ENCODE assay signal across 8 cellular contexts in the genomic region with DNA sequence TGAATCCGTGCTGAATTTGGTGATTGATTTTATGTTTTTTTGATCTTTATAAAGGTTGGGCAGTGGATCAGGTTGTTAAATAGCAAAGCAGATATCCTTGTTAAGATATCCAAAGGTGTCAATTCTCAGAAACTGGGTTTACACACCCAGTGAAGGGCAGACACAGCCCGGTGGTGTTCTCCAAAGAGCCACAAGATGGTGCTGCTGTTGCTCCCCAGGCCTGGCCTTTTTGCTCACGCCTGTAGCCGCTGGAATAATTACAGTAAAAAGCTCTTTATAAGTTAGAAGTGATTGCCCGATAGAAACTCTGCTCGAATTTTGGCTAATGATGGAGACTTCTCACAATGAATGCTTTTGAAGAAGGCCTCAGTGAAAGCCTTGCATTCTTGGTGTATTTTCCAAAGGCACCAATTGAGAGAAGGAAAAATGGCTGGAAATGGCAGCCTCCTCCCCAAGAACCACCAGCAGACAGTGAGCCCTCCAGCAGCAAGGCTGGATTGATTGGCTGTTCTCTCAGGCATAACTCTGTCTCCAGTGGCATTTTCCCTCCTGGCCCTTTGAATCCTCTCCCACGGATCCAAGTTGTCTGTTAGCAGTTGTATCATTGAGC.
DNase-seq lines count a peak whose midpoint lies in the region; ATAC-seq and TF ChIP-seq lines count a peak whose summit lies in the region.

No MANE protein-coding gene starts in this region.

- H3K4me3 Mint-ChIP-seq in endodermal cell: no peak overlapping the region

- WGBS in endodermal cell (ENCODE audit: insufficient coverage in 1 of 2, insufficient read length in 1 of 2), 2 experiments: 17 to 18% methylated on average over 7 of the region's 7 CpGs
- WGBS in thyroid gland, 2 donors: 10 to 14% methylated on average over 7 of the region's 7 CpGs

- H3K9ac ChIP-seq in endodermal cell (ENCODE audit: extremely low read depth, low read length, poor library complexity, severe bottlenecking): no peak overlapping the region

- no peaks in the 10 kb centered on the region for H3K27me3 ChIP-seq in endodermal cell (ENCODE audit: control insufficient read depth, insufficient read depth, low read length, poor library complexity, severe bottlenecking)
- no peaks in the 10 kb centered on the region for H3K27me3 ChIP-seq in thyroid gland

- intact Hi-C loops in thyroid gland (cut with DNase I): no loop called here

- peak; percentile 98 for TF ChIP-seq CTCF in endodermal cell (conservative IDR thresholded peaks at IDR 0.05)
- TF ChIP-seq CTCF in thyroid gland (IDR thresholded peaks at IDR 0.05): peak; percentile 22 to 90 (median 60)

- no peak overlapping the region for H3K27ac Mint-ChIP-seq in endodermal cell

- ATAC-seq in GM19372 (IDR thresholded peaks at IDR 0.05; ENCODE audit: low read depth, unreplicated experiment) (peak; percentile 68), HG02840 (IDR thresholded peaks at IDR 0.05; ENCODE audit: low FRiP score, unreplicated experiment) (no peak)

- H3K36me3 Mint-ChIP-seq in endodermal cell (ENCODE audit: low read depth): no peaks in the 10 kb centered on the region

- no peak overlapping the region for H3K27ac ChIP-seq in endodermal cell (ENCODE audit: low read depth, low read length)
- no peak overlapping the region for H3K27ac ChIP-seq in thyroid gland

- peaks cover 10% of the 10 kb centered on the region for H3K9me3 Mint-ChIP-seq in endodermal cell

- H3K36me3 ChIP-seq in endodermal cell (ENCODE audit: control insufficient read depth, insufficient read depth, low read length): no peaks in the 10 kb centered on the region
- no peaks in the 10 kb centered on the region for H3K36me3 ChIP-seq in thyroid gland

- H3K9me3 ChIP-seq in endodermal cell (ENCODE audit: control insufficient read depth, low read length) (no peaks in the 10 kb centered on the region), thyroid gland (no peaks in the 10 kb centered on the region)

- H3K27me3 Mint-ChIP-seq in endodermal cell (ENCODE audit: insufficient read depth): no peaks in the 10 kb centered on the region

- H3K4me1 Mint-ChIP-seq in endodermal cell: peaks cover 2% of the 10 kb centered on the region

- no peak overlapping the region for H3K4me3 ChIP-seq in endodermal cell (ENCODE audit: low read length)
- no peak overlapping the region for H3K4me3 ChIP-seq in thyroid gland (replicated peaks in 1 of 3)

- DNase-seq in Ammon's horn (ENCODE audit: low spot score) (peak; percentile 77), NCI-H1694 (lab: John Stamatoyannopoulos, UW) (peak; percentile 27), UCSD-AML1 (lab: John Stamatoyannopoulos, UW; ENCODE audit: unreplicated experiment) (peak; percentile 38), endodermal cell (peak; percentile 86), middle frontal gyrus (ENCODE audit: extremely low spot score, low spot score) (peak; percentile 25), thyroid gland (peak; percentile 39 to 46)

- H3K4me1 ChIP-seq in endodermal cell (ENCODE audit: control insufficient read depth, insufficient read depth, low read length) (no peaks in the 10 kb centered on the region), thyroid gland (no peaks in the 10 kb centered on the region)

- TF ChIP-seq POLR2A in thyroid gland (IDR thresholded peaks at IDR 0.05): no peak

Comparison
In these comparisons a context has a peak if more than half of its experiments do, and no peak if none do; other contexts are left out.
1. DNase-seq: peak in every context shown above with its lines; median percentile 86 in endodermal cell; 77 in Ammon's horn; 42 in thyroid gland; 38 in UCSD-AML1; 27 in NCI-H1694; 25 in middle frontal gyrus.